Comparison of ENCODE assay signal across 1 cellular context in the genomic region with DNA sequence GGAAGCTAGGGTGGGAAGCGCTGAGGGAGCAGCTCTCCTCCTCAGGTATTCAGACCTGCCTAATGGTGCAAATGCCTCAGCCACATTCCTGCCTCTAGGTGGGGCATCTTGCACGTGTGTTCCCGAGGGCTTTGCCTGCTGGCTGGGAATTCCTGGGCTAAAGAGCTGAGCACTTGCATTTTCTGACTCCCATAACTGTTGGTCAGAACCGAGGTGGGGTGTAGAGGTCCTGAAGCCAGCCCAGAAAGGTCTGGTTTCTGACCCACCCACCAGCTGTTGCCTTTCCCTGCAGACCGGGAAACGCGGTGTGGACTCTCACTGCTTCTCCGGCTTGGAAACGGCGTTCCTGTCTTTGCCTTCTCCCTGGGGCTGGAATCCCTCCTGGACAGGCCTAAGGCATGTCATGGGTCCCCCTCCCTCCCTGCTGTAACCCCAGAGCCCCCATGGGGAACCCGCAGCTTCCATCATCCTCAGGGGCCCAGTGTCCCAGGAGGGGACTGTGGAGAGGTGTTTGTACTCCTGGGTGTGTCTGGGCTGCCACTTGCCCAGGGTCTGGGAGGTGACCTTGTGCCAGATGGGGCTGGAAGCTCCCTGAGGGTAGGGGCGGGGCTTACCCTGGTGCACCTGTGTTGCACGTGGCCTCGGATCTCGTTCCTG.
TF ChIP-seq lines count a peak whose summit lies in the region.

No MANE protein-coding gene starts in this region.

TF ChIP-seq in HepG2, 621 proteins besides CTCF, POLR2A, EP300 and RAD21 (continued from another document and continues in another):
- TF ChIP-seq, protein P1, sequence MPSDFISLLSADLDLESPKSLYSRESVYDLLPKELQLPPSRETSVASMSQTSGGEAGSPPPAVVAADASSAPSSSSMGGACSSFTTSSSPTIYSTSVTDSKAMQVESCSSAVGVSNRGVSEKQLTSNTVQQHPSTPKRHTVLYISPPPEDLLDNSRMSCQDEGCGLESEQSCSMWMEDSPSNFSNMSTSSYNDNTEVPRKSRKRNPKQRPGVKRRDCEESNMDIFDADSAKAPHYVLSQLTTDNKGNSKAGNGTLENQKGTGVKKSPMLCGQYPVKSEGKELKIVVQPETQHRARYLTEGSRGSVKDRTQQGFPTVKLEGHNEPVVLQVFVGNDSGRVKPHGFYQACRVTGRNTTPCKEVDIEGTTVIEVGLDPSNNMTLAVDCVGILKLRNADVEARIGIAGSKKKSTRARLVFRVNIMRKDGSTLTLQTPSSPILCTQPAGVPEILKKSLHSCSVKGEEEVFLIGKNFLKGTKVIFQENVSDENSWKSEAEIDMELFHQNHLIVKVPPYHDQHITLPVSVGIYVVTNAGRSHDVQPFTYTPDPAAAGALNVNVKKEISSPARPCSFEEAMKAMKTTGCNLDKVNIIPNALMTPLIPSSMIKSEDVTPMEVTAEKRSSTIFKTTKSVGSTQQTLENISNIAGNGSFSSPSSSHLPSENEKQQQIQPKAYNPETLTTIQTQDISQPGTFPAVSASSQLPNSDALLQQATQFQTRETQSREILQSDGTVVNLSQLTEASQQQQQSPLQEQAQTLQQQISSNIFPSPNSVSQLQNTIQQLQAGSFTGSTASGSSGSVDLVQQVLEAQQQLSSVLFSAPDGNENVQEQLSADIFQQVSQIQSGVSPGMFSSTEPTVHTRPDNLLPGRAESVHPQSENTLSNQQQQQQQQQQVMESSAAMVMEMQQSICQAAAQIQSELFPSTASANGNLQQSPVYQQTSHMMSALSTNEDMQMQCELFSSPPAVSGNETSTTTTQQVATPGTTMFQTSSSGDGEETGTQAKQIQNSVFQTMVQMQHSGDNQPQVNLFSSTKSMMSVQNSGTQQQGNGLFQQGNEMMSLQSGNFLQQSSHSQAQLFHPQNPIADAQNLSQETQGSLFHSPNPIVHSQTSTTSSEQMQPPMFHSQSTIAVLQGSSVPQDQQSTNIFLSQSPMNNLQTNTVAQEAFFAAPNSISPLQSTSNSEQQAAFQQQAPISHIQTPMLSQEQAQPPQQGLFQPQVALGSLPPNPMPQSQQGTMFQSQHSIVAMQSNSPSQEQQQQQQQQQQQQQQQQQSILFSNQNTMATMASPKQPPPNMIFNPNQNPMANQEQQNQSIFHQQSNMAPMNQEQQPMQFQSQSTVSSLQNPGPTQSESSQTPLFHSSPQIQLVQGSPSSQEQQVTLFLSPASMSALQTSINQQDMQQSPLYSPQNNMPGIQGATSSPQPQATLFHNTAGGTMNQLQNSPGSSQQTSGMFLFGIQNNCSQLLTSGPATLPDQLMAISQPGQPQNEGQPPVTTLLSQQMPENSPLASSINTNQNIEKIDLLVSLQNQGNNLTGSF (CRISPR knock-in tag; IDR thresholded peaks at IDR 0.05) = no peak
- TF ChIP-seq TAF15 (IDR thresholded peaks at IDR 0.05; ENCODE audit: low read depth, low read length, poor library complexity, severe bottlenecking) (no peak), GABPA (IDR thresholded peaks at IDR 0.05; ENCODE audit: low read depth, low read length) (no peak), GABPA (CRISPR knock-in tag; IDR thresholded peaks at IDR 0.05; ENCODE audit: low read depth) (no peak), PAWR (CRISPR knock-in tag; IDR thresholded peaks at IDR 0.05; ENCODE audit: borderline replicate concordance) (no peak), DPF2 (CRISPR knock-in tag; IDR thresholded peaks at IDR 0.05; ENCODE audit: borderline replicate concordance, low read depth) (no peak), ZC3H4 (CRISPR knock-in tag; IDR thresholded peaks at IDR 0.05; ENCODE audit: borderline replicate concordance) (no peak), ZNF256 (CRISPR knock-in tag; conservative IDR thresholded peaks at IDR 0.05) (no peak), MIER2 (CRISPR knock-in tag; IDR thresholded peaks at IDR 0.05) (no peak), SP2 (CRISPR knock-in tag; IDR thresholded peaks at IDR 0.05) (no peak), HIVEP1 (CRISPR knock-in tag; IDR thresholded peaks at IDR 0.05) (no peak), AGO1 (IDR thresholded peaks at IDR 0.05; ENCODE audit: low read depth, low read length, poor library complexity, severe bottlenecking) (no peak), ZNF883 (CRISPR knock-in tag; IDR thresholded peaks at IDR 0.05; ENCODE audit: not compliant biosample characterization) (no peak), SIN3B (IDR thresholded peaks at IDR 0.05; ENCODE audit: low read length) (no peak), ZNF782 (CRISPR knock-in tag; IDR thresholded peaks at IDR 0.05; ENCODE audit: borderline replicate concordance) (no peak), ZNF674 (CRISPR knock-in tag; IDR thresholded peaks at IDR 0.05; ENCODE audit: low read depth) (no peak), TMF1 (CRISPR knock-in tag; IDR thresholded peaks at IDR 0.05; ENCODE audit: low read depth) (no peak), ATRX (CRISPR knock-in tag; IDR thresholded peaks at IDR 0.05; ENCODE audit: borderline replicate concordance) (no peak), SYNCRIP (IDR thresholded peaks at IDR 0.05; ENCODE audit: insufficient read depth, low read depth, low read length) (no peak), RAD51 (IDR thresholded peaks at IDR 0.05; ENCODE audit: borderline replicate concordance) (no peak), ZNF253 (CRISPR knock-in tag; IDR thresholded peaks at IDR 0.05; ENCODE audit: borderline replicate concordance) (no peak), ZNF34 (CRISPR knock-in tag; IDR thresholded peaks at IDR 0.05; ENCODE audit: borderline replicate concordance) (no peak), ATF7 (IDR thresholded peaks at IDR 0.05) (no peak), ATF7 (CRISPR knock-in tag; IDR thresholded peaks at IDR 0.05) (no peak), THAP11 (CRISPR knock-in tag; IDR thresholded peaks at IDR 0.05) (0 out of 2 replicates have a peak, but pooled peaks have one; percentile 23), ZNF292 (CRISPR knock-in tag; IDR thresholded peaks at IDR 0.05; ENCODE audit: borderline replicate concordance, low read depth) (no peak), SOX6 (IDR thresholded peaks at IDR 0.05) (no peak), SOX6 (CRISPR knock-in tag; IDR thresholded peaks at IDR 0.05) (peak; percentile 11; the same call in 1 of the 2 replicates), ZEB1 (IDR thresholded peaks at IDR 0.05; ENCODE audit: insufficient replicate concordance, low read depth) (peak; percentile 31), CHD4 (IDR thresholded peaks at IDR 0.05; ENCODE audit: borderline replicate concordance, low read length) (no peak), SMAD3 (CRISPR knock-in tag; IDR thresholded peaks at IDR 0.05) (0 out of 2 replicates have a peak, but pooled peaks have one; percentile 58), ELF1 (CRISPR knock-in tag; IDR thresholded peaks at IDR 0.05) (no peak), TBX3 (IDR thresholded peaks at IDR 0.05; ENCODE audit: borderline replicate concordance) (no peak), ZNF598 (CRISPR knock-in tag; IDR thresholded peaks at IDR 0.05; ENCODE audit: borderline replicate concordance) (no peak; the same call in 1 of the 2 replicates), ARNT2 (CRISPR knock-in tag; IDR thresholded peaks at IDR 0.05; ENCODE audit: low read depth) (no peak), ZFY (CRISPR knock-in tag; IDR thresholded peaks at IDR 0.05) (no peak), SP140L (CRISPR knock-in tag; IDR thresholded peaks at IDR 0.05; ENCODE audit: borderline replicate concordance) (no peak), ZSCAN25 (CRISPR knock-in tag; IDR thresholded peaks at IDR 0.05) (0 out of 2 replicates have a peak, but pooled peaks have one; percentile 39), NR3C1 (CRISPR knock-in tag; IDR thresholded peaks at IDR 0.05) (no peak)
- TF ChIP-seq, protein P2, sequence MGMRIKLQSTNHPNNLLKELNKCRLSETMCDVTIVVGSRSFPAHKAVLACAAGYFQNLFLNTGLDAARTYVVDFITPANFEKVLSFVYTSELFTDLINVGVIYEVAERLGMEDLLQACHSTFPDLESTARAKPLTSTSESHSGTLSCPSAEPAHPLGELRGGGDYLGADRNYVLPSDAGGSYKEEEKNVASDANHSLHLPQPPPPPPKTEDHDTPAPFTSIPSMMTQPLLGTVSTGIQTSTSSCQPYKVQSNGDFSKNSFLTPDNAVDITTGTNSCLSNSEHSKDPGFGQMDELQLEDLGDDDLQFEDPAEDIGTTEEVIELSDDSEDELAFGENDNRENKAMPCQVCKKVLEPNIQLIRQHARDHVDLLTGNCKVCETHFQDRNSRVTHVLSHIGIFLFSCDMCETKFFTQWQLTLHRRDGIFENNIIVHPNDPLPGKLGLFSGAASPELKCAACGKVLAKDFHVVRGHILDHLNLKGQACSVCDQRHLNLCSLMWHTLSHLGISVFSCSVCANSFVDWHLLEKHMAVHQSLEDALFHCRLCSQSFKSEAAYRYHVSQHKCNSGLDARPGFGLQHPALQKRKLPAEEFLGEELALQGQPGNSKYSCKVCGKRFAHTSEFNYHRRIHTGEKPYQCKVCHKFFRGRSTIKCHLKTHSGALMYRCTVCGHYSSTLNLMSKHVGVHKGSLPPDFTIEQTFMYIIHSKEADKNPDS (CRISPR knock-in tag; IDR thresholded peaks at IDR 0.05) = no peak
- TF ChIP-seq, protein P3, sequence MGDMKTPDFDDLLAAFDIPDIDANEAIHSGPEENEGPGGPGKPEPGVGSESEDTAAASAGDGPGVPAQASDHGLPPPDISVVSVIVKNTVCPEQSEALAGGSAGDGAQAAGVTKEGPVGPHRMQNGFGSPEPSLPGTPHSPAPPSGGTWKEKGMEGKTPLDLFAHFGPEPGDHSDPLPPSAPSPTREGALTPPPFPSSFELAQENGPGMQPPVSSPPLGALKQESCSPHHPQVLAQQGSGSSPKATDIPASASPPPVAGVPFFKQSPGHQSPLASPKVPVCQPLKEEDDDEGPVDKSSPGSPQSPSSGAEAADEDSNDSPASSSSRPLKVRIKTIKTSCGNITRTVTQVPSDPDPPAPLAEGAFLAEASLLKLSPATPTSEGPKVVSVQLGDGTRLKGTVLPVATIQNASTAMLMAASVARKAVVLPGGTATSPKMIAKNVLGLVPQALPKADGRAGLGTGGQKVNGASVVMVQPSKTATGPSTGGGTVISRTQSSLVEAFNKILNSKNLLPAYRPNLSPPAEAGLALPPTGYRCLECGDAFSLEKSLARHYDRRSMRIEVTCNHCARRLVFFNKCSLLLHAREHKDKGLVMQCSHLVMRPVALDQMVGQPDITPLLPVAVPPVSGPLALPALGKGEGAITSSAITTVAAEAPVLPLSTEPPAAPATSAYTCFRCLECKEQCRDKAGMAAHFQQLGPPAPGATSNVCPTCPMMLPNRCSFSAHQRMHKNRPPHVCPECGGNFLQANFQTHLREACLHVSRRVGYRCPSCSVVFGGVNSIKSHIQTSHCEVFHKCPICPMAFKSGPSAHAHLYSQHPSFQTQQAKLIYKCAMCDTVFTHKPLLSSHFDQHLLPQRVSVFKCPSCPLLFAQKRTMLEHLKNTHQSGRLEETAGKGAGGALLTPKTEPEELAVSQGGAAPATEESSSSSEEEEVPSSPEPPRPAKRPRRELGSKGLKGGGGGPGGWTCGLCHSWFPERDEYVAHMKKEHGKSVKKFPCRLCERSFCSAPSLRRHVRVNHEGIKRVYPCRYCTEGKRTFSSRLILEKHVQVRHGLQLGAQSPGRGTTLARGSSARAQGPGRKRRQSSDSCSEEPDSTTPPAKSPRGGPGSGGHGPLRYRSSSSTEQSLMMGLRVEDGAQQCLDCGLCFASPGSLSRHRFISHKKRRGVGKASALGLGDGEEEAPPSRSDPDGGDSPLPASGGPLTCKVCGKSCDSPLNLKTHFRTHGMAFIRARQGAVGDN (CRISPR knock-in tag; IDR thresholded peaks at IDR 0.05) = peak; percentile 27; the same call in 1 of the 2 replicates
- TF ChIP-seq, protein P4, sequence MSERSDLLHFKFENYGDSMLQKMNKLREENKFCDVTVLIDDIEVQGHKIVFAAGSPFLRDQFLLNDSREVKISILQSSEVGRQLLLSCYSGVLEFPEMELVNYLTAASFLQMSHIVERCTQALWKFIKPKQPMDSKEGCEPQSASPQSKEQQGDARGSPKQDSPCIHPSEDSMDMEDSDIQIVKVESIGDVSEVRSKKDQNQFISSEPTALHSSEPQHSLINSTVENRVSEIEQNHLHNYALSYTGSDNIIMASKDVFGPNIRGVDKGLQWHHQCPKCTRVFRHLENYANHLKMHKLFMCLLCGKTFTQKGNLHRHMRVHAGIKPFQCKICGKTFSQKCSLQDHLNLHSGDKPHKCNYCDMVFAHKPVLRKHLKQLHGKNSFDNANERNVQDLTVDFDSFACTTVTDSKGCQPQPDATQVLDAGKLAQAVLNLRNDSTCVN (CRISPR knock-in tag; IDR thresholded peaks at IDR 0.05; ENCODE audit: borderline replicate concordance) = peak; percentile 50; the same call in 1 of the 2 replicates
- TF ChIP-seq, protein P5, sequence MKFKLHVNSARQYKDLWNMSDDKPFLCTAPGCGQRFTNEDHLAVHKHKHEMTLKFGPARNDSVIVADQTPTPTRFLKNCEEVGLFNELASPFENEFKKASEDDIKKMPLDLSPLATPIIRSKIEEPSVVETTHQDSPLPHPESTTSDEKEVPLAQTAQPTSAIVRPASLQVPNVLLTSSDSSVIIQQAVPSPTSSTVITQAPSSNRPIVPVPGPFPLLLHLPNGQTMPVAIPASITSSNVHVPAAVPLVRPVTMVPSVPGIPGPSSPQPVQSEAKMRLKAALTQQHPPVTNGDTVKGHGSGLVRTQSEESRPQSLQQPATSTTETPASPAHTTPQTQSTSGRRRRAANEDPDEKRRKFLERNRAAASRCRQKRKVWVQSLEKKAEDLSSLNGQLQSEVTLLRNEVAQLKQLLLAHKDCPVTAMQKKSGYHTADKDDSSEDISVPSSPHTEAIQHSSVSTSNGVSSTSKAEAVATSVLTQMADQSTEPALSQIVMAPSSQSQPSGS (CRISPR knock-in tag; IDR thresholded peaks at IDR 0.05) = peak; percentile 48; the same call in 1 of the 2 replicates
- TF ChIP-seq, protein P6, sequence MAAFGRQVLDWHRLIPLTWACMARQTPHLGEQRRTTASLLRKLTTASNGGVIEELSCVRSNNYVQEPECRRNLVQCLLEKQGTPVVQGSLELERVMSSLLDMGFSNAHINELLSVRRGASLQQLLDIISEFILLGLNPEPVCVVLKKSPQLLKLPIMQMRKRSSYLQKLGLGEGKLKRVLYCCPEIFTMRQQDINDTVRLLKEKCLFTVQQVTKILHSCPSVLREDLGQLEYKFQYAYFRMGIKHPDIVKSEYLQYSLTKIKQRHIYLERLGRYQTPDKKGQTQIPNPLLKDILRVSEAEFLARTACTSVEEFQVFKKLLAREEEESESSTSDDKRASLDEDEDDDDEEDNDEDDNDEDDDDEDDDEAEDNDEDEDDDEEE (CRISPR knock-in tag; IDR thresholded peaks at IDR 0.05) = no peak
- TF ChIP-seq, protein P7, sequence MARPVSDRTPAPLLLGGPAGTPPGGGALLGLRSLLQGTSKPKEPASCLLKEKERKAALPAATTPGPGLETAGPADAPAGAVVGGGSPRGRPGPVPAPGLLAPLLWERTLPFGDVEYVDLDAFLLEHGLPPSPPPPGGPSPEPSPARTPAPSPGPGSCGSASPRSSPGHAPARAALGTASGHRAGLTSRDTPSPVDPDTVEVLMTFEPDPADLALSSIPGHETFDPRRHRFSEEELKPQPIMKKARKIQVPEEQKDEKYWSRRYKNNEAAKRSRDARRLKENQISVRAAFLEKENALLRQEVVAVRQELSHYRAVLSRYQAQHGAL (CRISPR knock-in tag; IDR thresholded peaks at IDR 0.05; ENCODE audit: not compliant biosample characterization) = no peak
- TF ChIP-seq, protein P8, sequence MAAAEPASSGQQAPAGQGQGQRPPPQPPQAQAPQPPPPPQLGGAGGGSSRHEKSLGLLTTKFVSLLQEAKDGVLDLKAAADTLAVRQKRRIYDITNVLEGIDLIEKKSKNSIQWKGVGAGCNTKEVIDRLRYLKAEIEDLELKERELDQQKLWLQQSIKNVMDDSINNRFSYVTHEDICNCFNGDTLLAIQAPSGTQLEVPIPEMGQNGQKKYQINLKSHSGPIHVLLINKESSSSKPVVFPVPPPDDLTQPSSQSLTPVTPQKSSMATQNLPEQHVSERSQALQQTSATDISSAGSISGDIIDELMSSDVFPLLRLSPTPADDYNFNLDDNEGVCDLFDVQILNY (CRISPR knock-in tag; conservative IDR thresholded peaks at IDR 0.05) = no peak
